ENCODE assay signal across 24 cellular contexts in genomic region chr19:4775627-4776152, GRCh38. TPM values are rescaled to one million over a fixed set of nuclear protein-coding genes. Genes with fewer than 3 reads are reported as not detected.
A peak's percentile ranks its signal among the peaks of the same experiment; 100 is the strongest.
DNase-seq lines count a peak whose midpoint lies in the region; ATAC-seq, FAIRE-seq and TF ChIP-seq lines count a peak whose summit lies in the region.
"Had no signal": no experiment of that assay in that cellular context is flagged by ENCODE, and none has a peak within 500 bp of the region (broad histone marks: within the 10 kb centered on the region; RNA-seq: fewer than 3 reads in every experiment).

No MANE protein-coding gene starts in this region.

- no peak for ATAC-seq in SK-N-SH treated with all-trans-retinoic acid at 6 μM for 48 hours

- H3K27ac ChIP-seq in SK-N-SH (ENCODE audit: low read depth in 2 of 2, low read length in 1 of 2) = no peak overlapping the region
- H3K27ac ChIP-seq: 22Rv1; BLaER1 treated with 17β-estradiol and CSF1 and Interleukin-3, amounts not matched to agents 10 nM and 100 nM; GM23248 had no signal

- TF ChIP-seq CTCF in SK-N-SH (IDR thresholded peaks at IDR 0.05) (no peak), bronchial epithelial cell (IDR thresholded peaks at IDR 0.05; ENCODE audit: insufficient read depth, low read length, severe bottlenecking) (no peak), lower leg skin (IDR thresholded peaks at IDR 0.05) (no peak)

- intact Hi-C loops in lower leg skin (cut with DNase I; ENCODE audit: low total_unique reads) = no loop called here

- CTCF ChIA-PET in SK-N-SH (lab: Yijun Ruan, JAX) = interaction anchor here (3.0 to 5.6 kb wide), 2 partner anchors 15 to 43 kb away, joined by 20 to 22 read pairs; partner anchors contain the start of gene FEM1A

- WGBS in SK-N-SH (ENCODE audit: low lambda C conversion rate) = 23% methylated on average over 5 of the region's 5 CpGs
- WGBS in lower leg skin, 2 donors = 62 to 64% methylated on average over 5 of the region's 5 CpGs

- no peaks in the 10 kb centered on the region for H3F3A ChIP-seq in SK-N-SH (replicated peaks; ENCODE audit: insufficient read depth)

- no peak for TF ChIP-seq EP300 in SK-N-SH (IDR thresholded peaks at IDR 0.05; ENCODE audit: borderline replicate concordance in 1 of 2, low read depth in 1 of 2, low read length in 1 of 2)

- no peaks in the 10 kb centered on the region for H3K79me2 ChIP-seq in SK-N-SH (ENCODE audit: insufficient read depth)

- H4K20me1 ChIP-seq in SK-N-SH (ENCODE audit: insufficient read depth) = no peaks in the 10 kb centered on the region

- FAIRE-seq in bronchial epithelial cell (lab: Jason Lieb, UNC) = peak; percentile 55
- FAIRE-seq: A204.1, D721Med, G401.6, GM12892, GM19239, H1 had no signal

- H3K4me3 ChIP-seq in SK-N-SH (ENCODE audit: low read depth in 2 of 2, low read length in 1 of 2) (no peak overlapping the region), bronchial epithelial cell (ENCODE audit: low read depth, low read length) (no peak overlapping the region), lower leg skin (ENCODE audit: low read depth, poor library complexity, severe bottlenecking) (no peak overlapping the region)
- H3K4me3 ChIP-seq: BLaER1 treated with 17β-estradiol and CSF1 and Interleukin-3, amounts not matched to agents 10 nM and 100 nM; GM23248 had no signal

- no peak overlapping the region for H3K4me2 ChIP-seq in SK-N-SH

- H3K9ac ChIP-seq in SK-N-SH = no peak overlapping the region
- H3K9ac ChIP-seq: BLaER1 treated with 17β-estradiol and CSF1 and Interleukin-3, amounts not matched to agents 10 nM and 100 nM; GM23248 had no signal

- H2AFZ ChIP-seq in SK-N-SH (ENCODE audit: low read depth) = no peak overlapping the region
- H2AFZ ChIP-seq: GM23248 had no signal

- no peak for TF ChIP-seq POLR2A in lower leg skin (IDR thresholded peaks at IDR 0.05)

- H3K27me3 ChIP-seq in SK-N-SH (ENCODE audit: insufficient read depth) (no peaks in the 10 kb centered on the region), bronchial epithelial cell (ENCODE audit: control insufficient read depth, insufficient read depth, low read length) (no peaks in the 10 kb centered on the region)
- H3K27me3 ChIP-seq: BLaER1 treated with 17β-estradiol and CSF1 and Interleukin-3, amounts not matched to agents 10 nM and 100 nM had no signal

- POLR2A ChIA-PET in SK-N-SH (lab: Yijun Ruan, JAX) = no interaction called here

- DNase-seq in SK-N-SH (no peak), M059J (ENCODE audit: low read depth) (peak; percentile 27), bronchial epithelial cell (ENCODE audit: low read depth) (no peak), GM19238 (ENCODE audit: insufficient read length, low spot score) (no peak), NCI-H2227 (lab: John Stamatoyannopoulos, UW; ENCODE audit: unreplicated experiment) (no peak), lower leg skin (ENCODE audit: low spot score in 2 of 2) (no peak), SHP77 treated with DMSO at 0.1 percent for 48 hours (lab: John Stamatoyannopoulos, UW) (no peak)
- DNase-seq: CD4-positive, alpha-beta T cell; CD8-positive, alpha-beta memory T cell; DMS 273 treated with DMSO at 0.1 percent for 48 hours; DMS53; DMS79 treated with DMSO at 0.1 percent for 48 hours; H7; HCEC 1CT had no signal

- peaks cover 0 to 18% of the 10 kb centered on the region in 2 experiments; a peak in 1 of 4 replicates for H3K4me1 ChIP-seq in SK-N-SH (ENCODE audit: control insufficient read depth in 1 of 2, insufficient read depth in 2 of 2, low read depth in 1 of 2, low read length in 1 of 2)

- no peaks in the 10 kb centered on the region for H3K9me2 ChIP-seq in SK-N-SH

- H3K9me3 ChIP-seq in SK-N-SH = no peaks in the 10 kb centered on the region

- TF ChIP-seq RAD21 in SK-N-SH (IDR thresholded peaks at IDR 0.05; ENCODE audit: low read length) = no peak

- no peaks in the 10 kb centered on the region for H3K36me3 ChIP-seq in SK-N-SH (replicated peaks in 1 of 2; ENCODE audit: control insufficient read depth in 1 of 2, insufficient read depth in 2 of 2, low read length in 1 of 2)
- no peaks in the 10 kb centered on the region for H3K36me3 ChIP-seq in bronchial epithelial cell (ENCODE audit: control insufficient read depth, insufficient read depth, low read length)
- H3K36me3 ChIP-seq: BLaER1 treated with 17β-estradiol and CSF1 and Interleukin-3, amounts not matched to agents 10 nM and 100 nM had no signal

TF ChIP-seq in SK-N-SH treated with all-trans-retinoic acid at 6 μM for 48 hours, 23 proteins besides CTCF, POLR2A, EP300 and RAD21:
- TF ChIP-seq ISL1 (CRISPR knock-in tag; IDR thresholded peaks at IDR 0.05) (no peak), ZNF8 (CRISPR knock-in tag; IDR thresholded peaks at IDR 0.05) (peak; percentile 96)

TF ChIP-seq in SK-N-SH, 30 proteins besides CTCF, POLR2A, EP300 and RAD21:
- TF ChIP-seq FOXJ3 (CRISPR knock-in tag; IDR thresholded peaks at IDR 0.05) = no peak
- no peak for TF ChIP-seq ELF1 (IDR thresholded peaks at IDR 0.05)
- no peak for TF ChIP-seq ZBTB33 (IDR thresholded peaks at IDR 0.05; ENCODE audit: borderline replicate concordance, low read depth)
- no peak for TF ChIP-seq TAF1 (IDR thresholded peaks at IDR 0.05; ENCODE audit: borderline replicate concordance, low read depth, low read length)
- no peak for TF ChIP-seq EZH2phosphoT487 (IDR thresholded peaks at IDR 0.05; ENCODE audit: borderline replicate concordance, low read depth)
TF ChIP-seq in SK-N-SH: peak in this region for 0.

RNA-seq across cellular contexts. Expression of gene FEM1A, which starts 15.8 kb away (rescaled TPM):
- 4.8 and 5.0 TPM in 2 replicates for polyA plus RNA-seq in SK-N-SH (2012; rRNA removed)
- 2.8 and 4.0 TPM in 2 replicates for polyA plus RNA-seq in SK-N-SH (2012; cell fraction: cytosol; rRNA removed)
- 3.5 and 3.7 TPM in 2 replicates for polyA plus RNA-seq in SK-N-SH (2012; cell fraction: nucleus; rRNA removed)
- 7.5 and 11.0 TPM in 2 replicates for total RNA-seq in M059J (2014; rRNA removed; shearing (Covaris generic))
- total RNA-seq in bronchial epithelial cell = 20.0 and 23.3 TPM in 2 replicates
- total RNA-seq in lower leg skin = 10 to 100 TPM; 46.4 to 55.3 (median 49.9) TPM

RNA-seq across cellular contexts. Expression of gene DPP9, which starts 52.0 kb away (rescaled TPM):
- polyA plus RNA-seq in SK-N-SH (2012; rRNA removed) = 10.5 and 17.1 TPM in 2 replicates
- 9.7 and 13.3 TPM in 2 replicates for polyA plus RNA-seq in SK-N-SH (2012; cell fraction: cytosol; rRNA removed)
- 30.9 and 49.1 TPM in 2 replicates for polyA plus RNA-seq in SK-N-SH (2012; cell fraction: nucleus; rRNA removed)
- 67.0 and 71.4 TPM in 2 replicates for total RNA-seq in M059J (2014; rRNA removed; shearing (Covaris generic))
- total RNA-seq in bronchial epithelial cell (34.0 and 36.7 TPM in 2 replicates), lower leg skin (100 to 1,000 TPM in 1 of 4 donors, 10 to 100 TPM in 3; 76.7 to 125 (median 86.6) TPM)

RNA-seq across cellular contexts. Expression of gene TICAM1, which starts 55.8 kb away (rescaled TPM):
- polyA plus RNA-seq in SK-N-SH (2012; rRNA removed) = 1.8 and 2.7 TPM in 2 replicates
- 1.9 and 2.6 TPM in 2 replicates for polyA plus RNA-seq in SK-N-SH (2012; cell fraction: cytosol; rRNA removed)
- polyA plus RNA-seq in SK-N-SH (2012; cell fraction: nucleus; rRNA removed) = 2.1 and 3.7 TPM in 2 replicates
- total RNA-seq in M059J (2014; rRNA removed; shearing (Covaris generic)) = 2.6 and 5.2 TPM in 2 replicates
- 2.3 and 2.4 TPM in 2 replicates for total RNA-seq in bronchial epithelial cell
- 10 to 100 TPM in 3 of 4 donors, 1 to 10 TPM in 1; 8.0 to 34.4 (median 15.3) TPM for total RNA-seq in lower leg skin
